Comparison of ENCODE assay signal across 13 cellular contexts in the genomic region with DNA sequence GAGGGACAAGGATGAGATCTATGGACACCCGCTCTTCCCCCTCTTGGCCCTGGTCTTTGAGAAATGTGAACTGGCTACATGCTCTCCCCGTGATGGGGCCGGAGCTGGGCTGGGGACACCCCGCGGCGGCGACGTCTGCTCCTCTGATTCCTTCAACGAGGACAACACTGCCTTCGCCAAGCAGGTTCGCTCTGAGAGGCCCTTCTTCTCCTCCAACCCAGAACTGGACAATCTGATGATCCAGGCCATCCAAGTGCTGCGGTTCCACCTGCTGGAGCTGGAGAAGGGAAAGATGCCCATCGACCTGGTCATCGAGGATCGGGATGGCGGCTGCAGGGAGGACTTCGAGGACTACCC. TPM values are rescaled to one million over a fixed set of nuclear protein-coding genes. Genes with fewer than 3 reads are reported as not detected.
DNase-seq lines count a peak whose midpoint lies in the region; ATAC-seq and TF ChIP-seq lines count a peak whose summit lies in the region.
"Not testable (repeated sequence)": the region's sequence is repeated elsewhere in the genome, so short reads cannot be mapped to it uniquely, and the experiment has no call there.
"Had no signal": no experiment of that assay in that cellular context is flagged by ENCODE, and none has a peak within 500 bp of the region (broad histone marks: within the 10 kb centered on the region; RNA-seq: fewer than 3 reads in every experiment).

No MANE protein-coding gene starts in this region.

- H3K4me1 ChIP-seq in ES-I3 (ENCODE audit: insufficient read depth, low read length); HUES64 (ENCODE audit: insufficient read depth, low read length); left ventricle myocardium inferior; neural progenitor cell; smooth muscle cell (ENCODE audit: low read depth): not testable (repeated sequence)

- H3K27me3 Mint-ChIP-seq in neural progenitor cell (ENCODE audit: insufficient read depth, low read depth) = not testable (repeated sequence)

- H3K4me2 ChIP-seq in neural progenitor cell = peak overlapping the region; percentile 82
- H3K4me2 ChIP-seq in smooth muscle cell = peak overlapping the region; percentile 81

- H3K27ac ChIP-seq in HUES64 (ENCODE audit: low read depth, low read length); left ventricle myocardium inferior (replicated peaks); neural progenitor cell; smooth muscle cell (ENCODE audit: low read depth): not testable (repeated sequence)

- H3K36me3 Mint-ChIP-seq in neural progenitor cell = not testable (repeated sequence)

- H3K4me3 ChIP-seq in HUES64 (ENCODE audit: low read length) (peak overlapping the region; percentile 50; the same call in 1 of the 2 replicates), left ventricle myocardium inferior (peak overlapping the region; percentile 50), neural progenitor cell (peak overlapping the region; percentile 52), smooth muscle cell (peak overlapping the region; percentile 57)

- not testable (repeated sequence) for H3K79me2 ChIP-seq in neural progenitor cell (ENCODE audit: low read depth); smooth muscle cell (ENCODE audit: low read depth)

- peak; percentile 69 for DNase-seq in cerebellar cortex (ENCODE audit: low spot score)
- DNase-seq in left ventricle myocardium inferior; neural progenitor cell (ENCODE audit: low spot score); smooth muscle cell (lab: John Stamatoyannopoulos, UW; ENCODE audit: unreplicated experiment): not testable (repeated sequence)
- DNase-seq in mesenteric fat pad (ENCODE audit: low spot score) = peak; percentile 89

- peak; percentile 25 for ATAC-seq in esophagus mucosa

- H3K4me1 Mint-ChIP-seq in neural progenitor cell = not testable (repeated sequence)

- H3K27ac Mint-ChIP-seq in neural progenitor cell = not testable (repeated sequence)

- not testable (repeated sequence) for H3K27me3 ChIP-seq in HUES64 (ENCODE audit: insufficient read depth, low read length); neural progenitor cell; smooth muscle cell (ENCODE audit: low read depth)
- H3K27me3 ChIP-seq in left ventricle myocardium inferior (ENCODE audit: low read depth) = peaks cover 27% of the 10 kb centered on the region

- not testable (repeated sequence) for TF ChIP-seq CTCF in left ventricle myocardium inferior (IDR thresholded peaks at IDR 0.05; ENCODE audit: borderline replicate concordance); neural progenitor cell (IDR thresholded peaks at IDR 0.05); smooth muscle cell (IDR thresholded peaks at IDR 0.05; ENCODE audit: borderline replicate concordance, insufficient read depth, poor library complexity, severe bottlenecking)

- peak overlapping the region; percentile 75 for H3K4me3 Mint-ChIP-seq in neural progenitor cell

- intact Hi-C loops in left ventricle myocardium inferior (cut with micrococcal nuclease) = not testable (repeated sequence)

- H3F3A ChIP-seq in neural progenitor cell (ENCODE audit: low read depth); smooth muscle cell (ENCODE audit: low read depth): not testable (repeated sequence)

- H2AFZ ChIP-seq in neural progenitor cell (replicated peaks) (peak overlapping the region; percentile 68), smooth muscle cell (ENCODE audit: low read depth) (peak overlapping the region; percentile 18)

- not testable (repeated sequence) for H4K20me1 ChIP-seq in neural progenitor cell (ENCODE audit: low read depth); smooth muscle cell (ENCODE audit: low read depth)

- not testable (repeated sequence) for H3K9me3 Mint-ChIP-seq in neural progenitor cell

- peak overlapping the region; percentile 47; the same call in 1 of the 2 replicates for H3K9ac ChIP-seq in ES-I3 (ENCODE audit: low read depth, low read length)
- not testable (repeated sequence) for H3K9ac ChIP-seq in HUES64 (ENCODE audit: low read depth, low read length); neural progenitor cell; smooth muscle cell (ENCODE audit: low read depth)

- not testable (repeated sequence) for H3K36me3 ChIP-seq in ES-I3 (ENCODE audit: insufficient read depth, low read length); HUES64 (ENCODE audit: insufficient read depth, low read length); left ventricle myocardium inferior; neural progenitor cell; smooth muscle cell (ENCODE audit: low read depth)

- 89% methylated on average over 17 of the region's 17 CpGs for WGBS in HUES64
- WGBS in smooth muscle cell (ENCODE audit: low lambda C conversion rate) = 96% methylated on average over 16 of the region's 17 CpGs

- H3K9me3 ChIP-seq in ES-I3 (ENCODE audit: control insufficient read depth, insufficient read depth, low read length); HUES64 (ENCODE audit: insufficient read depth, low read depth, low read length); left ventricle myocardium inferior (replicated peaks); neural progenitor cell (ENCODE audit: low read depth); smooth muscle cell (replicated peaks; ENCODE audit: low read depth): not testable (repeated sequence)

RNA-seq across cellular contexts. Expression of gene CDRT15L2, which starts 9.9 kb away (rescaled TPM):
- not detected for polyA plus RNA-seq in HUES64 (2013, experiment 1 of 2)
- polyA plus RNA-seq in HUES64 (2013, experiment 2 of 2) = not detected
- not detected for total RNA-seq in esophagus mucosa
- not detected for total RNA-seq in left ventricle myocardium inferior
- not detected for total RNA-seq in mesenteric fat pad
- not detected in 2 replicates for total RNA-seq in neural progenitor cell (ENCODE audit: low replicate concordance)
- total RNA-seq in smooth muscle cell = not detected in 2 replicates
- not detected in 2 replicates for polyA plus RNA-seq in smooth muscle cell
- total RNA-seq: CD8-positive, alpha-beta T cell; IMR-90; NCI-H460; PC-3 had no signal
- polyA plus RNA-seq: AG04450, IMR-90 had no signal
